In genomic region chr18:9135081-9135911, GRCh38 we compare ENCODE assay signal across 8 cellular contexts. TPM values are rescaled to one million over a fixed set of nuclear protein-coding genes. Genes with fewer than 3 reads are reported as not detected.
A peak's percentile ranks its signal among the peaks of the same experiment; 100 is the strongest.
DNase-seq lines count a peak whose midpoint lies in the region; ATAC-seq, FAIRE-seq and TF ChIP-seq lines count a peak whose summit lies in the region.

No MANE protein-coding gene starts in this region.

- no peak for TF ChIP-seq RAD21 in H1 (IDR thresholded peaks at IDR 0.05 in 1 of 2, conservative IDR thresholded peaks at IDR 0.05 in 1 of 2; ENCODE audit: low read depth in 2 of 2, low read length in 2 of 2)

- no peak overlapping the region for H3K18ac ChIP-seq in H1 (ENCODE audit: extremely low read depth, low read length)

- DNase-seq in D721Med (ENCODE audit: insufficient read length, low spot score), result no peak
- peak; percentile 53 for DNase-seq in NCI-H69 (lab: John Stamatoyannopoulos, UW)
- no peak for DNase-seq in H1 (ENCODE audit: low read depth in 1 of 2, low spot score in 2 of 2)
- DNase-seq in ovary, result no peak
- DNase-seq in RCC 7860 (ENCODE audit: low spot score), result no peak
- no peak for DNase-seq in frontal cortex (ENCODE audit: low spot score in 2 of 2)

- H3K27ac ChIP-seq in H1 (ENCODE audit: low read depth, low read length) (peak overlapping the region; percentile 92; the same call in 1 of the 2 replicates), ovary (peak overlapping the region; percentile 99)

- ATAC-seq in GM19395 (IDR thresholded peaks at IDR 0.05; ENCODE audit: unreplicated experiment) (no peak), HG03521 (IDR thresholded peaks at IDR 0.05; ENCODE audit: unreplicated experiment) (no peak)

- H3K9me3 ChIP-seq in H1 (ENCODE audit: insufficient read depth in 2 of 2, low read depth in 1 of 2, low read length in 1 of 2), result no peaks in the 10 kb centered on the region
- H3K9me3 ChIP-seq in ovary, result no peaks in the 10 kb centered on the region

- H4K91ac ChIP-seq in H1 (replicated peaks; ENCODE audit: insufficient read length, low read length), result no peak overlapping the region

- H4K5ac ChIP-seq in H1 (ENCODE audit: insufficient read length, low read depth, low read length), result no peak overlapping the region

- peak overlapping the region; percentile 74 to 90 for H3K4me2 ChIP-seq in H1 (ENCODE audit: insufficient read depth in 1 of 2, low read depth in 2 of 2, low read length in 2 of 2)

- no peak overlapping the region for H2BK12ac ChIP-seq in H1 (ENCODE audit: low read depth, low read length)

- FAIRE-seq in D721Med (lab: Jason Lieb, UNC) (peak; percentile 67), H1 (lab: Jason Lieb, UNC) (no peak), RCC 7860 (lab: Jason Lieb, UNC) (no peak), frontal cortex (lab: Jason Lieb, UNC) (no peak)

- no peak for TF ChIP-seq CTCF in D721Med (IDR thresholded peaks at IDR 0.05; ENCODE audit: insufficient read depth, missing control alignments)
- TF ChIP-seq CTCF in H1 (IDR thresholded peaks at IDR 0.05; ENCODE audit: control extremely low read depth in 1 of 3, insufficient read depth in 1 of 3, low read depth in 1 of 3, low read length in 3 of 3), result no peak
- TF ChIP-seq CTCF in ovary (IDR thresholded peaks at IDR 0.05), result no peak

- H2AK5ac ChIP-seq in H1 (ENCODE audit: low read depth, low read length), result 0 out of 2 replicates have a peak overlapping the region, but pooled peaks have one; percentile 56

- H3K23ac ChIP-seq in H1 (ENCODE audit: insufficient read length), result peak overlapping the region; percentile 18

- H3K4ac ChIP-seq in H1 (replicated peaks; ENCODE audit: insufficient read length, low read depth, low read length), result peak overlapping the region; percentile 60

- peaks cover 0 to 9% of the 10 kb centered on the region in 2 experiments for H4K20me1 ChIP-seq in H1 (replicated peaks in 1 of 2; ENCODE audit: control insufficient read depth in 1 of 2, insufficient read depth in 2 of 2, low read length in 2 of 2)

- H2BK15ac ChIP-seq in H1 (ENCODE audit: low read length), result no peak overlapping the region

- 60% methylated on average over 12 of the region's 12 CpGs; no CpG with 5 or more reads in 1 of the 2 experiments for WGBS in H1 (ENCODE audit: extremely low coverage in 1 of 2, insufficient coverage in 1 of 2, insufficient read length in 1 of 2, insufficient replicate concordance in 2 of 2, low coverage in 1 of 2, low lambda C conversion rate in 2 of 2, missing lambda C conversion rate in 1 of 2), 2 experiments
- WGBS in ovary, 3 donors, result 55 to 65% (median 57%) methylated on average over 12 of the region's 12 CpGs

- peak overlapping the region in 3 of 4 experiments; percentile 13 to 77 (median 50); a peak in 4 of 7 replicates for H3K9ac ChIP-seq in H1 (replicated peaks in 1 of 4; ENCODE audit: extremely low read depth in 1 of 4, low read depth in 3 of 4, low read length in 3 of 4)

- CTCF ChIA-PET in H1 (lab: Charles Lee; ENCODE audit: partially characterized antibody), result interaction anchor here (0.5 to 2.1 kb wide), 8 partner anchors 10 to 328 kb away, joined by 3 to 6 read pairs (median 4); no protein-coding TSS in a partner anchor

- H3K79me1 ChIP-seq in H1 (ENCODE audit: low read depth, low read length), result peaks cover 4% of the 10 kb centered on the region; the same call in 1 of the 2 replicates

- no peak overlapping the region for H3K14ac ChIP-seq in H1 (ENCODE audit: insufficient read length)

- no peak overlapping the region for H2BK120ac ChIP-seq in H1 (replicated peaks; ENCODE audit: low read depth, low read length)

- TF ChIP-seq POLR2A in H1 (IDR thresholded peaks at IDR 0.05; ENCODE audit: control extremely low read depth in 1 of 2, low read depth in 2 of 2, low read length in 2 of 2), result no peak
- no peak for TF ChIP-seq POLR2A in ovary (IDR thresholded peaks at IDR 0.05)

- no peak overlapping the region for H4K8ac ChIP-seq in H1 (ENCODE audit: extremely low read depth, insufficient read depth, low read length)

- H3K4me3 ChIP-seq in H1 (ENCODE audit: extremely low read depth in 1 of 4, insufficient read depth in 2 of 4, low read depth in 3 of 4, low read length in 4 of 4) (peak overlapping the region; percentile 79 to 85 (median 80)), ovary (peak overlapping the region; percentile 91)

- no peak overlapping the region for H2BK20ac ChIP-seq in H1 (ENCODE audit: low read length)

- TF ChIP-seq EP300 in H1 (IDR thresholded peaks at IDR 0.05; ENCODE audit: borderline replicate concordance in 1 of 2, low read depth in 2 of 2, low read length in 2 of 2), result no peak
- no peak for TF ChIP-seq EP300 in ovary (IDR thresholded peaks at IDR 0.05)

- H3K36me3 ChIP-seq in H1 (ENCODE audit: control insufficient read depth in 2 of 4, insufficient read depth in 4 of 4, low read length in 3 of 4) (peaks cover 4 to 46% (median 15%) of the 10 kb centered on the region in 4 experiments; a peak in 6 of 8 replicates), ovary (no peaks in the 10 kb centered on the region)

- H3K27me3 ChIP-seq in H1 (replicated peaks in 1 of 4; ENCODE audit: control insufficient read depth in 3 of 4, extremely low read depth in 1 of 4, insufficient read depth in 3 of 4, low read length in 3 of 4) (no peaks in the 10 kb centered on the region), ovary (no peaks in the 10 kb centered on the region)

- H2AFZ ChIP-seq in H1 (ENCODE audit: low read length), result no peak overlapping the region

- peaks cover 7 to 31% of the 10 kb centered on the region in 2 experiments for H3K79me2 ChIP-seq in H1 (ENCODE audit: control insufficient read depth in 1 of 2, insufficient read depth in 2 of 2, low read length in 2 of 2)

- POLR2A ChIA-PET in H1 (lab: Charles Lee; ENCODE audit: partially characterized antibody), result interaction anchor here (0.5 to 4.4 kb wide), 18 partner anchors 9 to 490 kb away, joined by 3 to 44 read pairs (median 4); partner anchors contain the start of genes NDUFV2 and TWSG1

- H3K23me2 ChIP-seq in H1 (ENCODE audit: low read depth, low read length), result peaks cover 8% of the 10 kb centered on the region

- intact Hi-C loops in ovary (cut with DNase I), result loop anchor here in 1 of 4 donors (5.0 kb wide), 1 partner anchor 33 kb away; the partner anchor contains the start of gene NDUFV2

- H3K56ac ChIP-seq in H1 (replicated peaks; ENCODE audit: insufficient read length, low read depth, low read length), result no peak overlapping the region

- H3K4me1 ChIP-seq in H1 (replicated peaks in 1 of 4; ENCODE audit: control insufficient read depth in 3 of 4, insufficient read depth in 4 of 4, low read length in 3 of 4), result peaks cover 0 to 3% (median 1%) of the 10 kb centered on the region in 4 experiments; a peak in 2 of 7 replicates
- H3K4me1 ChIP-seq in ovary (ENCODE audit: insufficient read depth), result no peaks in the 10 kb centered on the region

- H2BK5ac ChIP-seq in H1 (ENCODE audit: low read depth, low read length), result peak overlapping the region; percentile 98; the same call in 1 of the 2 replicates

TF ChIP-seq in H1, 55 proteins besides CTCF, POLR2A, EP300 and RAD21 (continues in another document):
- TF ChIP-seq RFX5 (IDR thresholded peaks at IDR 0.05; ENCODE audit: borderline replicate concordance, low read depth, low read length) (no peak), GABPA (IDR thresholded peaks at IDR 0.05; ENCODE audit: borderline replicate concordance, insufficient read depth, low read length) (no peak), POU5F1 (IDR thresholded peaks at IDR 0.05; ENCODE audit: low read depth, low read length) (no peak), CBX5 (IDR thresholded peaks at IDR 0.05; ENCODE audit: low read depth, low read length) (no peak), FOSL1 (IDR thresholded peaks at IDR 0.05; ENCODE audit: insufficient read depth, low read depth, low read length) (no peak), USF2 (IDR thresholded peaks at IDR 0.05; ENCODE audit: low read length) (no peak), YY1 (IDR thresholded peaks at IDR 0.05; ENCODE audit: low read depth, low read length) (no peak), RBBP5 (IDR thresholded peaks at IDR 0.05; ENCODE audit: borderline replicate concordance, low read depth, low read length) (no peak), HDAC6 (IDR thresholded peaks at IDR 0.05; ENCODE audit: low read depth, low read length) (no peak), SUZ12 (IDR thresholded peaks at IDR 0.05; ENCODE audit: low read length) (no peak)

RNA-seq across cellular contexts. Expression of gene ANKRD12, which starts 1.3 kb away (rescaled TPM):
- 37.9 and 40.9 TPM in 2 replicates for total RNA-seq in H1 (2021; fragmentation: NEBNext Ultra II Directional; extraction: Animal tissue kit (Norgen Biotek cat#: 25700))
- 1.4 and 2.6 TPM in 2 replicates for polyA plus RNA-seq in H1 (2011; rRNA removed)
- polyA plus RNA-seq in H1 (2011; cell fraction: cytosol; rRNA removed), result 3.1 TPM
- polyA plus RNA-seq in H1 (2011; cell fraction: nucleus; rRNA removed), result 9.2 TPM
- polyA plus RNA-seq in H1 (2012, experiment 1 of 2), result 18.2 to 38.9 TPM (median 21.3 TPM) in 4 replicates
- 0.63 TPM for polyA plus RNA-seq in H1 (2012, experiment 2 of 2)
- 94.4 TPM for polyA plus RNA-seq in H1 (2013, experiment 1 of 2)
- 76.3 TPM for polyA plus RNA-seq in H1 (2013, experiment 2 of 2)
- 24.3 and 43.6 TPM in 2 replicates for polyA minus RNA-seq in H1 (2011; rRNA and poly(A)+ RNA removed)
- polyA minus RNA-seq in H1 (2011; cell fraction: cytosol; rRNA and poly(A)+ RNA removed), result 33.2 TPM
- 97.3 TPM for polyA minus RNA-seq in H1 (2011; cell fraction: nucleus; rRNA and poly(A)+ RNA removed)
- 100 to 1,000 TPM in 1 of 7 donors, 10 to 100 TPM in 6; 27.0 to 115 (median 76.4) TPM for total RNA-seq in ovary
- polyA plus RNA-seq in ovary, result 10 to 100 TPM in 1 of 2 donors, 1 to 10 TPM in 1; 8.8 to 12.8 TPM
- 135 TPM for total RNA-seq in frontal cortex

RNA-seq across cellular contexts. Expression of gene NDUFV2, which starts 32.8 kb away (rescaled TPM):
- total RNA-seq in H1 (2021; fragmentation: NEBNext Ultra II Directional; extraction: Animal tissue kit (Norgen Biotek cat#: 25700)), result 191 and 196 TPM in 2 replicates
- 52.2 and 90.8 TPM in 2 replicates for polyA plus RNA-seq in H1 (2011; rRNA removed)
- 107 TPM for polyA plus RNA-seq in H1 (2011; cell fraction: cytosol; rRNA removed)
- 44.6 TPM for polyA plus RNA-seq in H1 (2011; cell fraction: nucleus; rRNA removed)
- polyA plus RNA-seq in H1 (2012, experiment 1 of 2), result 137 to 244 TPM (median 153 TPM) in 4 replicates
- 64.0 TPM for polyA plus RNA-seq in H1 (2012, experiment 2 of 2)
- polyA plus RNA-seq in H1 (2013, experiment 1 of 2), result 221 TPM
- polyA plus RNA-seq in H1 (2013, experiment 2 of 2), result 225 TPM
- polyA minus RNA-seq in H1 (2011; rRNA and poly(A)+ RNA removed), result 51.1 and 59.6 TPM in 2 replicates
- 30.6 TPM for polyA minus RNA-seq in H1 (2011; cell fraction: cytosol; rRNA and poly(A)+ RNA removed)
- 114 TPM for polyA minus RNA-seq in H1 (2011; cell fraction: nucleus; rRNA and poly(A)+ RNA removed)
- total RNA-seq in ovary, result 10 to 100 TPM; 59.7 to 86.0 (median 65.5) TPM
- 100 to 1,000 TPM in 1 of 2 donors, 10 to 100 TPM in 1; 86.1 to 135 TPM for polyA plus RNA-seq in ovary
- 85.2 TPM for total RNA-seq in frontal cortex
